ENCODE assay signal across 28 cellular contexts in genomic region chr22:29275167-29275566, GRCh38. TPM values are rescaled to one million over a fixed set of nuclear protein-coding genes. Genes with fewer than 3 reads are reported as not detected.
DNase-seq lines count a peak whose midpoint lies in the region; ATAC-seq and TF ChIP-seq lines count a peak whose summit lies in the region.
"Had no signal": no experiment of that assay in that cellular context is flagged by ENCODE, and none has a peak within 500 bp of the region (broad histone marks: within the 10 kb centered on the region; RNA-seq: fewer than 3 reads in every experiment).

No MANE protein-coding gene starts in this region.

- peaks cover 96% of the 10 kb centered on the region for H4K20me1 ChIP-seq in Loucy (ENCODE audit: insufficient read depth, low read length, poor library complexity, severe bottlenecking)

- H3K4me1 ChIP-seq in Loucy (ENCODE audit: insufficient read depth, low read length, poor library complexity, severe bottlenecking) (peaks cover 79% of the 10 kb centered on the region), gastrocnemius medialis (peaks cover 60 to 73% of the 10 kb centered on the region in 2 donors), right cardiac atrium (ENCODE audit: control insufficient read depth, insufficient read depth, low read length) (peaks cover 1% of the 10 kb centered on the region)

- DNase-seq in activated T-cell treated with anti-CD3 and anti-CD28 coated beads, Interleukin-2, amount 50 U/mL, for 24 hours, result no peak
- no peak for DNase-seq in activated T-cell treated with anti-CD3 and anti-CD28 coated beads, Interleukin-2, amount 50 U/mL, for 4 hours
- DNase-seq in fibroblast of mammary gland (ENCODE audit: low read depth) (peak; percentile 24), gastrocnemius medialis (no peak), retina (no peak), right cardiac atrium (no peak)
- DNase-seq: activated CD4-positive, alpha-beta T cell treated with anti-CD3 and anti-CD28 coated beads, Interleukin-2, amount 50 U/mL, for 4 hours; activated CD8-positive, alpha-beta memory T cell treated with anti-CD3 and anti-CD28 coated beads, Interleukin-2, amount 50 U/mL, for 48 hours; activated gamma-delta T cell treated with Interleukin-2 at 50 U/mL for 16 hours; Caco-2; effector memory CD8-positive, alpha-beta T cell; EL; H9; hypothalamus; NCI-H1048; NCI-H187 treated with DMSO at 0.1 percent for 48 hours; NCI-H526; stimulated activated CD4-positive, alpha-beta T cell treated with anti-CD3 and anti-CD28 coated beads, Interleukin-2, amount 100 ng/mL, for 24 hours; T-helper 9 cell had no signal

- H3K9ac ChIP-seq in Loucy (ENCODE audit: low read depth, low read length, poor library complexity, severe bottlenecking), result no peak overlapping the region

- intact Hi-C loops in gastrocnemius medialis (cut with DNase I; ENCODE audit: low total_unique reads) (no loop called here), right cardiac atrium (cut with DNase I) (no loop called here)

- H2AFZ ChIP-seq in Loucy (ENCODE audit: low read length), result no peak overlapping the region

- H3K27me3 ChIP-seq in Loucy (ENCODE audit: insufficient read depth, low read length, poor library complexity, severe bottlenecking), result no peaks in the 10 kb centered on the region
- H3K27me3 ChIP-seq in gastrocnemius medialis, result no peaks in the 10 kb centered on the region
- no peaks in the 10 kb centered on the region for H3K27me3 ChIP-seq in right cardiac atrium (ENCODE audit: control insufficient read depth, insufficient read depth)
- H3K27me3 ChIP-seq: esophagus muscularis mucosa had no signal

- no peaks in the 10 kb centered on the region for H3K9me3 Mint-ChIP-seq in activated T-cell treated with anti-CD3 and anti-CD28 coated beads, Interleukin-2, amount 50 U/mL, for 24 hours
- no peaks in the 10 kb centered on the region for H3K9me3 Mint-ChIP-seq in activated T-cell treated with anti-CD3 and anti-CD28 coated beads, Interleukin-2, amount 50 U/mL, for 4 hours
- H3K9me3 Mint-ChIP-seq: effector memory CD8-positive, alpha-beta T cell; H9; WTC11 had no signal

- H3K79me2 ChIP-seq in Loucy (ENCODE audit: insufficient read depth, low read length), result peaks cover 100% of the 10 kb centered on the region

- no peak for ATAC-seq in activated T-cell treated with anti-CD3 and anti-CD28 coated beads, Interleukin-2, amount 50 U/mL, for 4 hours
- ATAC-seq in gastrocnemius medialis (peak in 1 of 2 donors; percentile 57), right cardiac atrium (no peak), GM21367 (IDR thresholded peaks at IDR 0.05; ENCODE audit: unreplicated experiment) (no peak)
- ATAC-seq: effector memory CD8-positive, alpha-beta T cell; WTC11 had no signal

- in situ Hi-C loops in gastrocnemius medialis (cut with MboI; ENCODE audit: low sequenced_read_pairs in 4 of 4), result loop anchor here in 1 of 4 donors (25.0 kb wide), 1 partner anchor 262 kb away; no protein-coding TSS in a partner anchor

- H3K36me3 ChIP-seq in Loucy (ENCODE audit: insufficient read depth, low read length), result peaks cover 86% of the 10 kb centered on the region
- H3K36me3 ChIP-seq in gastrocnemius medialis, result peaks cover 2 to 79% of the 10 kb centered on the region in 2 donors

- peak overlapping the region; percentile 94 for H3K4me3 ChIP-seq in Loucy (ENCODE audit: low read length, poor library complexity, severe bottlenecking)
- no peak overlapping the region for H3K4me3 ChIP-seq in fibroblast of mammary gland (ENCODE audit: control insufficient read depth, low read depth, low read length)
- H3K4me3 ChIP-seq in gastrocnemius medialis, result peak overlapping the region in 1 of 4 donors; percentile 4
- H3K4me3 ChIP-seq in right cardiac atrium (ENCODE audit: low read length), result no peak overlapping the region
- H3K4me3 ChIP-seq: coronary artery, esophagus muscularis mucosa, smooth muscle cell had no signal

- peaks cover 78% of the 10 kb centered on the region for H3K4me1 Mint-ChIP-seq in activated T-cell treated with anti-CD3 and anti-CD28 coated beads, Interleukin-2, amount 50 U/mL, for 24 hours (ENCODE audit: low read depth)
- peaks cover 74% of the 10 kb centered on the region for H3K4me1 Mint-ChIP-seq in activated T-cell treated with anti-CD3 and anti-CD28 coated beads, Interleukin-2, amount 50 U/mL, for 4 hours (ENCODE audit: low read depth)

- H3K27ac ChIP-seq in gastrocnemius medialis (peak overlapping the region in 3 of 4 donors; percentile 31 to 59 (median 56)), right cardiac atrium (ENCODE audit: low read length) (no peak overlapping the region)
- H3K27ac ChIP-seq: coronary artery, esophagus muscularis mucosa had no signal

- WGBS in right cardiac atrium, result 72% methylated on average over 3 of the region's 3 CpGs

- no peaks in the 10 kb centered on the region for H3F3A ChIP-seq in Loucy (ENCODE audit: low read depth)

- TF ChIP-seq POLR2A in gastrocnemius medialis (IDR thresholded peaks at IDR 0.05), result no peak

- TF ChIP-seq CTCF in Loucy (conservative IDR thresholded peaks at IDR 0.05; ENCODE audit: low read length), result no peak
- TF ChIP-seq CTCF in fibroblast of mammary gland (conservative IDR thresholded peaks at IDR 0.05; ENCODE audit: control insufficient read depth, insufficient read depth, low read depth, low read length), result no peak
- TF ChIP-seq CTCF in gastrocnemius medialis (IDR thresholded peaks at IDR 0.05 in 4 of 5, conservative IDR thresholded peaks at IDR 0.05 in 1 of 5), result no peak

- peak overlapping the region; percentile 100 for H3K4me2 ChIP-seq in Loucy (ENCODE audit: low read depth, low read length, poor library complexity, severe bottlenecking)
- H3K4me2 ChIP-seq: smooth muscle cell had no signal

- H3K36me3 Mint-ChIP-seq in activated T-cell treated with anti-CD3 and anti-CD28 coated beads, Interleukin-2, amount 50 U/mL, for 24 hours (ENCODE audit: low read depth), result peaks cover 100% of the 10 kb centered on the region
- peaks cover 68% of the 10 kb centered on the region for H3K36me3 Mint-ChIP-seq in activated T-cell treated with anti-CD3 and anti-CD28 coated beads, Interleukin-2, amount 50 U/mL, for 4 hours (ENCODE audit: insufficient read depth)

- no peaks in the 10 kb centered on the region for H3K9me2 ChIP-seq in Loucy (replicated peaks; ENCODE audit: low read depth, low read length)

- H3K27ac Mint-ChIP-seq in activated T-cell treated with anti-CD3 and anti-CD28 coated beads, Interleukin-2, amount 50 U/mL, for 24 hours, result peak overlapping the region; percentile 44
- H3K27ac Mint-ChIP-seq: B cell had no signal

- H3K27me3 Mint-ChIP-seq in activated T-cell treated with anti-CD3 and anti-CD28 coated beads, Interleukin-2, amount 50 U/mL, for 24 hours, result no peaks in the 10 kb centered on the region
- no peaks in the 10 kb centered on the region for H3K27me3 Mint-ChIP-seq in activated T-cell treated with anti-CD3 and anti-CD28 coated beads, Interleukin-2, amount 50 U/mL, for 4 hours (ENCODE audit: low read depth)
- H3K27me3 Mint-ChIP-seq: B cell; effector memory CD8-positive, alpha-beta T cell had no signal

- H3K9me3 ChIP-seq in Loucy (ENCODE audit: insufficient read depth, low read depth, low read length) (no peaks in the 10 kb centered on the region), gastrocnemius medialis (no peaks in the 10 kb centered on the region), right cardiac atrium (ENCODE audit: control insufficient read depth, low read length) (no peaks in the 10 kb centered on the region)
- H3K9me3 ChIP-seq: Caco-2, esophagus muscularis mucosa had no signal

- H3K4me3 Mint-ChIP-seq in activated T-cell treated with anti-CD3 and anti-CD28 coated beads, Interleukin-2, amount 50 U/mL, for 24 hours, result no peak overlapping the region
- H3K4me3 Mint-ChIP-seq in activated T-cell treated with anti-CD3 and anti-CD28 coated beads, Interleukin-2, amount 50 U/mL, for 4 hours, result no peak overlapping the region
- H3K4me3 Mint-ChIP-seq: B cell, H9, WTC11 had no signal

RNA-seq across cellular contexts. Expression of gene EWSR1, which starts 7.1 kb away (rescaled TPM):
- total RNA-seq in activated T-cell treated with anti-CD3 and anti-CD28 coated beads, Interleukin-2, amount 50 U/mL, for 4 hours, result 100 to 1,000 TPM; 458 to 522 (median 474) TPM
- 100 to 1,000 TPM; 192 to 269 (median 202) TPM for total RNA-seq in gastrocnemius medialis
- total RNA-seq in right cardiac atrium, result 100 to 1,000 TPM; 136 to 162 (median 151) TPM
- 119 TPM for polyA plus RNA-seq in right cardiac atrium

RNA-seq across cellular contexts. Expression of gene RHBDD3, which starts 7.4 kb away (rescaled TPM):
- total RNA-seq in activated T-cell treated with anti-CD3 and anti-CD28 coated beads, Interleukin-2, amount 50 U/mL, for 4 hours, result 10 to 100 TPM; 52.0 to 61.0 (median 56.8) TPM
- total RNA-seq in gastrocnemius medialis (10 to 100 TPM; 19.8 to 38.0 (median 28.6) TPM), right cardiac atrium (10 to 100 TPM; 16.8 to 19.3 (median 17.8) TPM)
- 20.8 TPM for polyA plus RNA-seq in right cardiac atrium

RNA-seq across cellular contexts. Expression of gene GAS2L1, which starts 31.3 kb away (rescaled TPM):
- under 1 TPM; 0.37 to 0.90 (median 0.56) TPM for total RNA-seq in activated T-cell treated with anti-CD3 and anti-CD28 coated beads, Interleukin-2, amount 50 U/mL, for 4 hours
- 10 to 100 TPM in 1 of 4 donors, 1 to 10 TPM in 3; 4.8 to 23.0 (median 6.6) TPM for total RNA-seq in gastrocnemius medialis
- total RNA-seq in right cardiac atrium, result 10 to 100 TPM; 17.1 to 25.7 (median 22.6) TPM
- polyA plus RNA-seq in right cardiac atrium, result 16.9 TPM
- total RNA-seq: B cell had no signal

RNA-seq across cellular contexts. Expression of gene RASL10A, which starts 40.3 kb away (rescaled TPM):
- total RNA-seq in activated T-cell treated with anti-CD3 and anti-CD28 coated beads, Interleukin-2, amount 50 U/mL, for 4 hours, result under 1 TPM; 0.56 to 0.87 (median 0.79) TPM
- 1 to 10 TPM in 1 of 4 donors, under 1 TPM in 1, not detected in 2; 0.13 to 1.2 TPM for total RNA-seq in gastrocnemius medialis
- total RNA-seq in right cardiac atrium, result 1 to 10 TPM; 1.1 to 2.9 (median 1.6) TPM
- polyA plus RNA-seq in right cardiac atrium, result 1.2 TPM
- total RNA-seq: A673, bronchial epithelial cell, smooth muscle cell had no signal
- polyA plus RNA-seq: smooth muscle cell had no signal
